In the genomic region with DNA sequence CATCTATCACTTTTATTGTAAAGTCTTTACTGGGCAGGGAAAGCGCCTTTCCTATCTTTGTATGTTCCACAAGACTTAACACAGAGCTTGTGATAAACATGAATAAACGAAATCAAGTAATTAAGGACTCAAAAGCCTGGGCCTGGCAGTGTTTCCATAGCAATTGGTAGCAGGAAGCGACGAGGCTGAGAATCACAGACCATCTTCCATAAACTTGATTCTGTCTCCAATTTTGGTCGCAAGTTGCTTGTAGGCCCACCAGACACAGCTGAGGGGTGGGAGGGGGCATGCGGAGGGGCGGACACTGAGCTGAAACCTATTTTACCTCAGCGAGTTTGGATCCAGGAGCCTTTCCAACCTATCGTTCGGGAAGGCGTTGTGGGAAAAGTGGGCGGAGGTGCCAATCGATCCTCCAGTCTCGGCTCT, we compare ENCODE assay signal across 8 cellular contexts. TPM values are rescaled to one million over a fixed set of nuclear protein-coding genes. Genes with fewer than 3 reads are reported as not detected.
DNase-seq lines count a peak whose midpoint lies in the region; ATAC-seq, FAIRE-seq and TF ChIP-seq lines count a peak whose summit lies in the region.
"Had no signal": no experiment of that assay in that cellular context is flagged by ENCODE, and none has a peak within 500 bp of the region (broad histone marks: within the 10 kb centered on the region; RNA-seq: fewer than 3 reads in every experiment).

No MANE protein-coding gene starts in this region.

- no peak overlapping the region for H3K27ac ChIP-seq in MM.1S (ENCODE audit: low read length)
- H3K27ac ChIP-seq in caudate nucleus (ENCODE audit: low read depth, low read length), result peak overlapping the region; percentile 83

- no peak for ATAC-seq in left colon

- H3K4me3 ChIP-seq in GM06990 (replicated peaks; ENCODE audit: low read depth, low read length) (peak overlapping the region; percentile 83), MM.1S (ENCODE audit: low read length) (peak overlapping the region; percentile 85), mononuclear cell (ENCODE audit: low read length) (peak overlapping the region; percentile 90)

- no peaks in the 10 kb centered on the region for H3F3A ChIP-seq in MM.1S (ENCODE audit: insufficient read depth, low read length)

- no peak for TF ChIP-seq CTCF in GM06990 (IDR thresholded peaks at IDR 0.05; ENCODE audit: insufficient read depth, low read length, poor library complexity, severe bottlenecking)
- no peak for TF ChIP-seq CTCF in MM.1S (IDR thresholded peaks at IDR 0.05; ENCODE audit: low read length)

- FAIRE-seq in RCC 7860 (lab: Jason Lieb, UNC), result no peak
- FAIRE-seq: TTC549 had no signal

- intact Hi-C loops in left colon (cut with DNase I, micrococcal nuclease), result no loop called here

- H3K27me3 ChIP-seq in GM06990 (replicated peaks; ENCODE audit: control insufficient read depth, insufficient read depth, low read length) (no peaks in the 10 kb centered on the region), MM.1S (replicated peaks; ENCODE audit: insufficient read depth, low read length) (no peaks in the 10 kb centered on the region), mononuclear cell (ENCODE audit: insufficient read depth, low read length) (no peaks in the 10 kb centered on the region)

- no peak for DNase-seq in GM06990 (ENCODE audit: extremely low read depth, insufficient read length)
- DNase-seq in MM.1S, result no peak
- peak in 6 of 61 donors; percentile 4 to 68 (median 41) for DNase-seq in caudate nucleus (lab: John Stamatoyannopoulos, UW)
- no peak for DNase-seq in left colon
- no peak for DNase-seq in RCC 7860 (ENCODE audit: low spot score)
- DNase-seq in NCI-H2107 treated with DMSO at 0.1 percent for 48 hours (lab: John Stamatoyannopoulos, UW; ENCODE audit: unreplicated experiment), result no peak

- no peaks in the 10 kb centered on the region; the same call in 1 of the 2 replicates for H3K4me1 ChIP-seq in MM.1S (ENCODE audit: low read length)
- peaks cover 13% of the 10 kb centered on the region for H3K4me1 ChIP-seq in mononuclear cell (ENCODE audit: insufficient read depth, low read length)

- H3K36me3 ChIP-seq in GM06990 (ENCODE audit: control insufficient read depth, insufficient read depth, low read length) (no peaks in the 10 kb centered on the region), MM.1S (replicated peaks; ENCODE audit: insufficient read depth, low read length) (no peaks in the 10 kb centered on the region)

- H3K79me2 ChIP-seq in MM.1S (ENCODE audit: low read length), result no peaks in the 10 kb centered on the region

- peak overlapping the region; percentile 93 for H2AFZ ChIP-seq in MM.1S (ENCODE audit: low read length)

- H3K9me2 ChIP-seq in MM.1S (replicated peaks; ENCODE audit: insufficient read depth, low read length), result no peaks in the 10 kb centered on the region

- peak overlapping the region; percentile 72 for H3K9ac ChIP-seq in MM.1S (ENCODE audit: low read length)

- no peaks in the 10 kb centered on the region for H3K9me3 ChIP-seq in MM.1S (replicated peaks; ENCODE audit: insufficient read depth, low read length)
- no peaks in the 10 kb centered on the region for H3K9me3 ChIP-seq in mononuclear cell (ENCODE audit: low read depth, low read length)

- no peaks in the 10 kb centered on the region for H4K20me1 ChIP-seq in MM.1S (ENCODE audit: insufficient read depth, low read length)

- peak overlapping the region; percentile 74 for H3K4me2 ChIP-seq in MM.1S (ENCODE audit: low read depth, low read length)

RNA-seq across cellular contexts. Expression of gene CCDC38, which starts 0.3 kb away (rescaled TPM):
- total RNA-seq in mononuclear cell (not detected), left colon (not detected)

RNA-seq across cellular contexts. Expression of gene AMDHD1, which starts 1.0 kb away (rescaled TPM):
- 0.63 TPM for total RNA-seq in mononuclear cell
- total RNA-seq in left colon, result under 1 TPM in 1 of 2 donors, not detected in 1; 0.47 TPM

RNA-seq across cellular contexts. Expression of gene HAL, which starts 54.0 kb away (rescaled TPM):
- total RNA-seq in mononuclear cell, result 2.1 TPM
- total RNA-seq in left colon, result 1 to 10 TPM; 2.5 to 2.7 TPM
